1 cellular context compared by ENCODE assay signal in the genomic region with DNA sequence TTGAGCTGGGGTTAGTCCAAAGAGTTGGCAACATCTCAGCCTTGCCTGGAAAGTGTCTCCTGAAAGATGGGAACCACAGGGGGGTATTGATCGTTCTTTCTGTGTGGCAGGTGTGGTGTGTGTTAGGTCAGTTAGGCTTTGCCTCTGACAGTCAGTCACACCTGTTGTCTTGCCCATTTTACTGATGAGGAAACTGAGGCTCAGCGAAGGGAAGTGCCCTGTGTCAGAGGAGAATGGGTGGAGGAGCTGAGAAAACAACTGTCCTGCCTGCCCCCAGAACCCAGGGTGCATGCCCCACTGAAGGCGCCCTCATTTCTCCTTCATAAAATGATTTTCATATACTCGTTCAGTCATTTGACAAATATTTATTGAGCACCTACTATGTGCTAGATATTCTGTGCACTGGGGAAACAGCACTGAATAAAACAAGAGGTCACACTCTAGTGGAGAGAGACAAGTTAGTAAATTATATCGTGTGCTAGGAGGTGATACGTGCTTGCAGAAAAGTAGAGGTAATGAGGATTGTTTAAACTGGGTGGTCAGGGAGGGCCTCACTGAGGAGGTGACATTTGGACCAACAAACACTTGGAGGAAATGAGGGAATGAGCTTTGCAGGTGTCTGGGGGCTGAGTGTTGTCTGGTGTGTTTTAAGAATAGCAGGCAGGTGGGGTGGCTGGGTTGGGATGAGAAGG.
TF ChIP-seq lines count a peak whose summit lies in the region.

No MANE protein-coding gene starts in this region.

TF ChIP-seq in IMR-90, 13 proteins besides CTCF, POLR2A, EP300 and RAD21:
- no peak for TF ChIP-seq FOS (IDR thresholded peaks at IDR 0.05; ENCODE audit: low read depth, low read length)
- TF ChIP-seq CEBPB (IDR thresholded peaks at IDR 0.05; ENCODE audit: low read depth, low read length), result no peak
- TF ChIP-seq BHLHE40 (IDR thresholded peaks at IDR 0.05; ENCODE audit: low read depth, low read length), result no peak
- TF ChIP-seq CHD1 (IDR thresholded peaks at IDR 0.05; ENCODE audit: low read depth, low read length), result no peak
- TF ChIP-seq RFX5 (IDR thresholded peaks at IDR 0.05; ENCODE audit: low read depth, low read length), result no peak
- no peak for TF ChIP-seq MXI1 (IDR thresholded peaks at IDR 0.05; ENCODE audit: borderline replicate concordance, low read depth, low read length)
- no peak for TF ChIP-seq MAZ (IDR thresholded peaks at IDR 0.05; ENCODE audit: borderline replicate concordance, low read depth, low read length)
- no peak for TF ChIP-seq RCOR1 (IDR thresholded peaks at IDR 0.05; ENCODE audit: insufficient replicate concordance, low read length)
- TF ChIP-seq, protein P1, sequence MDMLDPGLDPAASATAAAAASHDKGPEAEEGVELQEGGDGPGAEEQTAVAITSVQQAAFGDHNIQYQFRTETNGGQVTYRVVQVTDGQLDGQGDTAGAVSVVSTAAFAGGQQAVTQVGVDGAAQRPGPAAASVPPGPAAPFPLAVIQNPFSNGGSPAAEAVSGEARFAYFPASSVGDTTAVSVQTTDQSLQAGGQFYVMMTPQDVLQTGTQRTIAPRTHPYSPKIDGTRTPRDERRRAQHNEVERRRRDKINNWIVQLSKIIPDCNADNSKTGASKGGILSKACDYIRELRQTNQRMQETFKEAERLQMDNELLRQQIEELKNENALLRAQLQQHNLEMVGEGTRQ (IDR thresholded peaks at IDR 0.05; ENCODE audit: low read depth, low read length), result no peak
- TF ChIP-seq NFE2L2 (IDR thresholded peaks at IDR 0.05; ENCODE audit: low read depth, low read length), result no peak
- TF ChIP-seq, protein P2, sequence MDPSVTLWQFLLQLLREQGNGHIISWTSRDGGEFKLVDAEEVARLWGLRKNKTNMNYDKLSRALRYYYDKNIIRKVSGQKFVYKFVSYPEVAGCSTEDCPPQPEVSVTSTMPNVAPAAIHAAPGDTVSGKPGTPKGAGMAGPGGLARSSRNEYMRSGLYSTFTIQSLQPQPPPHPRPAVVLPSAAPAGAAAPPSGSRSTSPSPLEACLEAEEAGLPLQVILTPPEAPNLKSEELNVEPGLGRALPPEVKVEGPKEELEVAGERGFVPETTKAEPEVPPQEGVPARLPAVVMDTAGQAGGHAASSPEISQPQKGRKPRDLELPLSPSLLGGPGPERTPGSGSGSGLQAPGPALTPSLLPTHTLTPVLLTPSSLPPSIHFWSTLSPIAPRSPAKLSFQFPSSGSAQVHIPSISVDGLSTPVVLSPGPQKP (IDR thresholded peaks at IDR 0.05; ENCODE audit: borderline replicate concordance, low read depth, low read length), result no peak
- TF ChIP-seq SMC3 (IDR thresholded peaks at IDR 0.05; ENCODE audit: low read depth, low read length), result no peak
- TF ChIP-seq MAFK (IDR thresholded peaks at IDR 0.05; ENCODE audit: low read depth, low read length), result no peak
TF ChIP-seq in IMR-90: peak in this region for 0.
